Comparison of ENCODE assay signal across 1 cellular context in genomic region chr4:24856586-24856985, GRCh38.
TF ChIP-seq lines count a peak whose summit lies in the region.

No MANE protein-coding gene starts in this region.

TF ChIP-seq in GM12878, 131 proteins besides CTCF, POLR2A, EP300 and RAD21 (continued from another document):
- TF ChIP-seq CBX5 (IDR thresholded peaks at IDR 0.05; ENCODE audit: low read depth), result peak; percentile 66; the same call in 1 of the 2 replicates
- peak; percentile 37; the same call in 1 of the 2 replicates for TF ChIP-seq DPF2 (IDR thresholded peaks at IDR 0.05)
- TF ChIP-seq, protein P1, sequence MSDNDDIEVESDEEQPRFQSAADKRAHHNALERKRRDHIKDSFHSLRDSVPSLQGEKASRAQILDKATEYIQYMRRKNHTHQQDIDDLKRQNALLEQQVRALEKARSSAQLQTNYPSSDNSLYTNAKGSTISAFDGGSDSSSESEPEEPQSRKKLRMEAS (IDR thresholded peaks at IDR 0.05; ENCODE audit: low read depth, low read length), result no peak
- no peak for TF ChIP-seq LARP7 (IDR thresholded peaks at IDR 0.05)
- TF ChIP-seq PAX5 (IDR thresholded peaks at IDR 0.05; ENCODE audit: borderline replicate concordance, low read depth, low read length), result peak; percentile 80; the same call in 1 of the 2 replicates
- no peak for TF ChIP-seq ZNF592 (IDR thresholded peaks at IDR 0.05)
- peak; percentile 96 for TF ChIP-seq IRF4 (IDR thresholded peaks at IDR 0.05; ENCODE audit: low read depth, low read length)
- peak; percentile 43; the same call in 1 of the 2 replicates for TF ChIP-seq CBFB (IDR thresholded peaks at IDR 0.05; ENCODE audit: low read depth)
- TF ChIP-seq EGR1 (IDR thresholded peaks at IDR 0.05; ENCODE audit: borderline replicate concordance in 1 of 2, low read depth in 2 of 2, low read length in 2 of 2), result 0 out of 3 replicates have a peak, but pooled peaks of 1 of the 2 experiments have one; percentile 9
- peak; percentile 36; the same call in 1 of the 3 replicates for TF ChIP-seq POU2F2 (IDR thresholded peaks at IDR 0.05; ENCODE audit: borderline replicate concordance, low read depth, low read length)
- no peak for TF ChIP-seq NR2F1 (conservative IDR thresholded peaks at IDR 0.05)
